9 cellular contexts compared by ENCODE assay signal in the genomic region with DNA sequence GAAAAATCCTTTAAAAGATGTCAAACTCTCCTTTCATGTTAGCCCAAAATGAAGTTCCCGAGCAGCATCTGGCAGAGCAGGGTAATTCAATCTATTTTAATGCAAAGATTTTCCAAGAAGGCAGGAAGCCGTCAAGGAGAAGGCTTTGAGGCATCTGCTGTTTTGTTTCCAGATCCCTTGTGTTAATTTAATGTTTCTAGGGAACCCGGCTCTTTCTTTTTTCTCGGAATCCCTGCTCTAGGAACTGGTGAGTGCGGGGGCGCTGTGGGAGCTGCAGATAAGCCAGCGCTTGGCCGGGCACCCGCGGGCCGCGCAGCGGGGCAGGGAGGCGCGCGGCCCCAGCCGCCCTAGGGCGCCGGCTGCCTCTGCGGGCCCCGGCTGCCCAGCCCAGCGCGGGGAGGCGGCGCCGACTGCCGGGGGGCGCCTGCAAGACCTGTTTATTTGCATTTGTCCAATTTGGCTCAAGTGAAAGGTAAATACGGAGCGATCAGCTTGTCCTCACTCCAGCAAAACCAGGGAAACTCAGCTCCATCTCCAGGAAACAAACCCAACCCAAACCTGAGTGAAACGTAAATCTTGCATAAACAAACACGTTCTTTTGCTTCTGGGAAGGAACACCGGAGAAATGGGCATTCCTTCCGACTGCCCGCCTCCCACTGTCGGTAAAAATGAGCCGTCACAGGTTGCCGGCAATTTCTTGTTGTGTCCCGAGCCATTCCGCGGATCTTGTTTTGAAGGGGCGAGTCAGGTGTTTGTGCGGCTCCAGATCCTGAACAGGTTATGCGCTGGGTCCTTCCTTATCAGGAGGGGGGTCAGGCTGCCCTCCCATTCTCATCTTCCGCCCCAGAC.
DNase-seq lines count a peak whose midpoint lies in the region; ATAC-seq, FAIRE-seq and TF ChIP-seq lines count a peak whose summit lies in the region.
"Had no signal": no experiment of that assay in that cellular context is flagged by ENCODE, and none has a peak within 500 bp of the region (broad histone marks: within the 10 kb centered on the region; RNA-seq: fewer than 3 reads in every experiment).

No MANE protein-coding gene starts in this region.

- no peaks in the 10 kb centered on the region for H3K36me3 ChIP-seq in Caco-2 (ENCODE audit: control insufficient read depth, insufficient read depth, low read length)
- H3K36me3 ChIP-seq in subcutaneous abdominal adipose tissue (ENCODE audit: control insufficient read depth in 5 of 5, insufficient read depth in 5 of 5, low read length in 5 of 5) = no peaks in the 10 kb centered on the region

- H3K27me3 ChIP-seq in Caco-2 (replicated peaks; ENCODE audit: control insufficient read depth, insufficient read depth, low read length) (no peaks in the 10 kb centered on the region), subcutaneous abdominal adipose tissue (ENCODE audit: control insufficient read depth in 5 of 5, insufficient read depth in 4 of 5, low read length in 5 of 5) (no peaks in the 10 kb centered on the region)

- TF ChIP-seq CTCF in Caco-2 (IDR thresholded peaks at IDR 0.05; ENCODE audit: insufficient read depth in 1 of 2, low read depth in 1 of 2, low read length in 1 of 2, severe bottlenecking in 1 of 2, unreplicated experiment in 1 of 2) (peak; percentile 27 to 47), neural crest cell (conservative IDR thresholded peaks at IDR 0.05) (peak; percentile 49)

- H3K27ac ChIP-seq in subcutaneous abdominal adipose tissue (ENCODE audit: low read depth, low read length) = peak overlapping the region; percentile 89

- no TSS peak for BruUV-seq in Caco-2 (replicated peaks; lab: Mats Ljungman, UMichigan)

- H3K9me3 Mint-ChIP-seq in Caco-2 (ENCODE audit: unreplicated experiment) = no peaks in the 10 kb centered on the region
- no peaks in the 10 kb centered on the region for H3K9me3 Mint-ChIP-seq in neural crest cell

- intact Hi-C loops in Caco-2 (cut with micrococcal nuclease; ENCODE audit: unreplicated experiment) = loop anchor here (1.0 to 2.0 kb wide), 5 partner anchors 16 to 358 kb away; partner anchors contain the start of gene CRADD

- peaks cover 40% of the 10 kb centered on the region for H3K4me1 ChIP-seq in Caco-2
- peaks cover 5 to 61% (median 48%) of the 10 kb centered on the region in 5 donors for H3K4me1 ChIP-seq in subcutaneous abdominal adipose tissue (ENCODE audit: control insufficient read depth in 5 of 5, insufficient read depth in 5 of 5, low read length in 5 of 5)

- peak overlapping the region; percentile 75 to 84 (median 82) for H3K9ac ChIP-seq in subcutaneous abdominal adipose tissue (ENCODE audit: low read length in 5 of 5)

- CTCF ChIA-PET in Caco-2 (lab: Charles Lee) = interaction anchor here (0.6 to 2.0 kb wide), 4 partner anchors 40 to 360 kb away, joined by 3 to 15 read pairs (median 7); no protein-coding TSS in a partner anchor

- H3K36me3 Mint-ChIP-seq in Caco-2 (ENCODE audit: insufficient read depth, unreplicated experiment) = peaks cover 19% of the 10 kb centered on the region
- H3K36me3 Mint-ChIP-seq in neural crest cell (ENCODE audit: low read depth) = no peaks in the 10 kb centered on the region

- peak overlapping the region; percentile 74 for H3K4me3 Mint-ChIP-seq in Caco-2 (ENCODE audit: unreplicated experiment)
- H3K4me3 Mint-ChIP-seq in neural crest cell = peak overlapping the region; percentile 91

- no peak for FAIRE-seq in frontal cortex (lab: Jason Lieb, UNC)
- FAIRE-seq: endometrium had no signal

- H3K27ac Mint-ChIP-seq in Caco-2 (ENCODE audit: unreplicated experiment) (peak overlapping the region; percentile 80), neural crest cell (ENCODE audit: unreplicated experiment) (peak overlapping the region; percentile 95)

- H3K9me3 ChIP-seq in Caco-2 (no peaks in the 10 kb centered on the region), subcutaneous abdominal adipose tissue (ENCODE audit: control insufficient read depth in 5 of 5, low read length in 5 of 5) (no peaks in the 10 kb centered on the region)

- peaks cover 15% of the 10 kb centered on the region for H3K4me1 Mint-ChIP-seq in Caco-2 (ENCODE audit: low read depth, unreplicated experiment)
- H3K4me1 Mint-ChIP-seq in neural crest cell = peaks cover 54% of the 10 kb centered on the region

- H3K27me3 Mint-ChIP-seq in Caco-2 (ENCODE audit: insufficient read depth, unreplicated experiment) (no peaks in the 10 kb centered on the region), neural crest cell (ENCODE audit: low read depth) (peaks cover 2% of the 10 kb centered on the region)

- ATAC-seq in GM21390 (IDR thresholded peaks at IDR 0.05; ENCODE audit: unreplicated experiment) = peak; percentile 87

- H3K4me3 ChIP-seq in Caco-2 (ENCODE audit: low read depth, low read length) (peak overlapping the region; percentile 86), subcutaneous abdominal adipose tissue (ENCODE audit: low read depth in 1 of 5, low read length in 5 of 5) (peak overlapping the region; percentile 79 to 97 (median 88))

- DNase-seq in Caco-2 (peak; percentile 64 to 83), HUDEP-2 (lab: John Stamatoyannopoulos, UW; ENCODE audit: unreplicated experiment in 76 of 76) (peak in 75 of 76 experiments; percentile 30 to 93 (median 79)), RPMI8226 (peak; percentile 57), frontal cortex (ENCODE audit: low spot score in 2 of 2) (peak; percentile 74 to 83), neural crest cell (ENCODE audit: low read depth, low spot score) (peak; percentile 60)
- peak; percentile 62 for DNase-seq in activated naive CD4-positive, alpha-beta T cell treated with Interleukin-2 at 50 U/mL for 16 hours

- POLR2A ChIA-PET in Caco-2 (lab: Charles Lee) = interaction anchor here (0.8 to 1.5 kb wide), 3 partner anchors 41 to 173 kb away, joined by 3 to 6 read pairs (median 6); no protein-coding TSS in a partner anchor

Comparison
In these comparisons a context has a peak if more than half of its experiments do, and no peak if none do; other contexts are left out.
1. Peak in every context shown above with its lines: DNase-seq, ATAC-seq, H3K4me3 ChIP-seq and H3K27ac ChIP-seq.